21 cellular contexts compared by ENCODE assay signal in genomic region chr3:35633332-35634124, GRCh38. TPM values are rescaled to one million over a fixed set of nuclear protein-coding genes. Genes with fewer than 3 reads are reported as not detected.
DNase-seq lines count a peak whose midpoint lies in the region; FAIRE-seq and TF ChIP-seq lines count a peak whose summit lies in the region.
"Had no signal": no experiment of that assay in that cellular context is flagged by ENCODE, and none has a peak within 500 bp of the region (broad histone marks: within the 10 kb centered on the region; RNA-seq: fewer than 3 reads in every experiment).

No MANE protein-coding gene starts in this region.

- peak; percentile 4 for DNase-seq in SW480 (ENCODE audit: low spot score)
- peak; percentile 5 for DNase-seq in iris pigment epithelial cell (ENCODE audit: low read depth)
- no peak for DNase-seq in coronary artery (ENCODE audit: low spot score)
- DNase-seq in CD14-positive monocyte (ENCODE audit: low spot score) = no peak
- DNase-seq in SW 1271 (lab: John Stamatoyannopoulos, UW) = no peak
- DNase-seq in RCC 7860 (ENCODE audit: low spot score) = no peak
- DNase-seq: BE2C; CD8-positive, alpha-beta memory T cell; HFFc6; KBM-7; MG63; NCI-H1092 treated with DMSO at 0.1 percent for 48 hours; NCI-H1694 treated with DMSO at 0.1 percent for 48 hours; NCI-H2171; NCI-H446 treated with DMSO at 0.1 percent for 48 hours; NCI-H748 treated with DMSO at 0.1 percent for 48 hours had no signal

- peaks cover 4 to 11% (median 9%) of the 10 kb centered on the region in 3 donors for H3K27me3 Mint-ChIP-seq in CD14-positive monocyte (ENCODE audit: low read depth in 3 of 3)

- no peak overlapping the region for H3K27ac ChIP-seq in ACC112 (ENCODE audit: low read depth, low read length)
- H3K27ac ChIP-seq in coronary artery = no peak overlapping the region
- H3K27ac ChIP-seq: HL-60, RWPE1, SJSA1 had no signal

- H3K4me1 ChIP-seq in ACC112 (ENCODE audit: control insufficient read depth, insufficient read depth, low read length, unreplicated experiment) (no peaks in the 10 kb centered on the region), Loucy (ENCODE audit: insufficient read depth, low read length, poor library complexity, severe bottlenecking) (peaks cover 33% of the 10 kb centered on the region)
- H3K4me1 ChIP-seq: BE2C, SJSA1 had no signal

- FAIRE-seq in RCC 7860 (lab: Jason Lieb, UNC) = no peak

- TF ChIP-seq CTCF in Loucy (conservative IDR thresholded peaks at IDR 0.05; ENCODE audit: low read length) (no peak), coronary artery (IDR thresholded peaks at IDR 0.05) (no peak), CD14-positive monocyte (IDR thresholded peaks at IDR 0.05) (no peak)

- H3K9me3 Mint-ChIP-seq in CD14-positive monocyte = peaks cover 0 to 2% (median 0%) of the 10 kb centered on the region in 7 donors

- H2AFZ ChIP-seq in ACC112 (ENCODE audit: low read length, unreplicated experiment) = peak overlapping the region; percentile 85
- H2AFZ ChIP-seq in Loucy (ENCODE audit: low read length) = peak overlapping the region; percentile 71

- H3K27ac Mint-ChIP-seq in CD14-positive monocyte = no peak overlapping the region
- H3K27ac Mint-ChIP-seq: CD8-positive, alpha-beta memory T cell; HFFc6 had no signal

- H3K36me3 ChIP-seq in ACC112 (ENCODE audit: insufficient read depth, low read length) = no peaks in the 10 kb centered on the region
- no peaks in the 10 kb centered on the region for H3K36me3 ChIP-seq in Loucy (ENCODE audit: insufficient read depth, low read length)
- H3K36me3 ChIP-seq: BE2C, MG63, SJSA1 had no signal

- H3K79me2 ChIP-seq in ACC112 (ENCODE audit: control insufficient read depth, insufficient read depth, low read length, unreplicated experiment) (no peaks in the 10 kb centered on the region), Loucy (ENCODE audit: insufficient read depth, low read length) (no peaks in the 10 kb centered on the region)

- H3K9ac ChIP-seq in Loucy (ENCODE audit: low read depth, low read length, poor library complexity, severe bottlenecking) = peak overlapping the region; percentile 43

- no peaks in the 10 kb centered on the region for H3K9me3 ChIP-seq in Loucy (ENCODE audit: insufficient read depth, low read depth, low read length)
- H3K9me3 ChIP-seq: BE2C, MG63, SJSA1 had no signal

- H3K36me3 Mint-ChIP-seq in CD14-positive monocyte = peaks cover 0 to 1% of the 10 kb centered on the region in 2 donors
- H3K36me3 Mint-ChIP-seq: CD8-positive, alpha-beta memory T cell had no signal

- H3K27me3 ChIP-seq in ACC112 (ENCODE audit: insufficient read depth, low read length) (peaks cover 16% of the 10 kb centered on the region), Loucy (ENCODE audit: insufficient read depth, low read length, poor library complexity, severe bottlenecking) (no peaks in the 10 kb centered on the region)
- H3K27me3 ChIP-seq: SJSA1 had no signal

- no peaks in the 10 kb centered on the region for H3K9me2 ChIP-seq in Loucy (replicated peaks; ENCODE audit: low read depth, low read length)

- H3F3A ChIP-seq in Loucy (ENCODE audit: low read depth) = no peaks in the 10 kb centered on the region; the same call in 1 of the 2 replicates

- peak overlapping the region; percentile 59 for H3K4me3 ChIP-seq in ACC112 (ENCODE audit: low read depth, low read length)
- peak overlapping the region; percentile 34 for H3K4me3 ChIP-seq in Loucy (ENCODE audit: low read length, poor library complexity, severe bottlenecking)
- no peak overlapping the region for H3K4me3 ChIP-seq in coronary artery
- H3K4me3 ChIP-seq: MG63, SJSA1 had no signal

- H3K4me2 ChIP-seq in Loucy (ENCODE audit: low read depth, low read length, poor library complexity, severe bottlenecking) = peak overlapping the region; percentile 58

- intact Hi-C loops in CD14-positive monocyte (cut with micrococcal nuclease) = no loop called here

- H3K4me1 Mint-ChIP-seq in CD14-positive monocyte = no peaks in the 10 kb centered on the region
- H3K4me1 Mint-ChIP-seq: CD8-positive, alpha-beta memory T cell had no signal

- H4K20me1 ChIP-seq in Loucy (ENCODE audit: insufficient read depth, low read length, poor library complexity, severe bottlenecking) = no peaks in the 10 kb centered on the region

- H3K4me3 Mint-ChIP-seq in CD14-positive monocyte = no peak overlapping the region
- H3K4me3 Mint-ChIP-seq: CD8-positive, alpha-beta memory T cell; HFFc6 had no signal

RNA-seq across cellular contexts. Expression of gene ARPP21, which starts 5.8 kb away (rescaled TPM):
- polyA plus RNA-seq in CD14-positive monocyte = not detected
- polyA plus RNA-seq: CD8-positive, alpha-beta memory T cell had no signal

Comparison
In these comparisons a context has a peak if more than half of its experiments do, and no peak if none do; other contexts are left out.
1. DNase-seq: peak in SW480 (single experiment) and iris pigment epithelial cell (single experiment); none in coronary artery (single experiment), CD14-positive monocyte (single experiment), SW 1271 (0 of 2) and RCC 7860 (single experiment).